1 cellular context compared by ENCODE assay signal in genomic region chr2:178477443-178478099, GRCh38.
TF ChIP-seq lines count a peak whose summit lies in the region.

No MANE protein-coding gene starts in this region.

TF ChIP-seq in A549, 52 proteins besides CTCF, POLR2A, EP300 and RAD21 (continued from another document):
- TF ChIP-seq BCL3 (IDR thresholded peaks at IDR 0.05) = no peak
